1 cellular context compared by ENCODE assay signal in the genomic region with DNA sequence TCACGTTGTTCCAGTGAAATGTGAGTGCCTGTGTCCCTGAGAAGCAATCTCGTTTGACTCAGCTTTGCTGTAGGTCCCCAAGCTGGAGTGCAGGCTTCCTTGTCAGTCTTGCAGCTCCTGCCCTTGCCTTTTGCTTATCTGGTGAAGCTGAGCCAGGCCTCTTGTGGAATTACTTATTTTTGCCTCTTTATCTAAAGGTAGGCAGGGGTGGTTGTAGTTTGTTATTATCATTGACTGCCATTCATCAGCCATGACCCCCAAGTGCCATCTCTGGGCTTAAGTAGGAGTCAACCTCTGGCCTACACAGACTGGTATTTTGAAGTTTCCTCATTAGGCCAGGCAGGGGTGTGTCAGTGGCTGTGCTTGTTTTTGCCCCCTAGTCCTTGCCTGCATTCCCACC.
TF ChIP-seq lines count a peak whose summit lies in the region.

No MANE protein-coding gene starts in this region.

TF ChIP-seq in HepG2, 621 proteins besides CTCF, POLR2A, EP300 and RAD21:
- no peak for TF ChIP-seq KMT2B (CRISPR knock-in tag; IDR thresholded peaks at IDR 0.05)
- no peak for TF ChIP-seq HDAC2 (CRISPR knock-in tag; IDR thresholded peaks at IDR 0.05)
- TF ChIP-seq TAF1 (CRISPR knock-in tag; IDR thresholded peaks at IDR 0.05), result no peak
- TF ChIP-seq MATR3 (CRISPR knock-in tag; IDR thresholded peaks at IDR 0.05), result no peak
- TF ChIP-seq, protein P1, sequence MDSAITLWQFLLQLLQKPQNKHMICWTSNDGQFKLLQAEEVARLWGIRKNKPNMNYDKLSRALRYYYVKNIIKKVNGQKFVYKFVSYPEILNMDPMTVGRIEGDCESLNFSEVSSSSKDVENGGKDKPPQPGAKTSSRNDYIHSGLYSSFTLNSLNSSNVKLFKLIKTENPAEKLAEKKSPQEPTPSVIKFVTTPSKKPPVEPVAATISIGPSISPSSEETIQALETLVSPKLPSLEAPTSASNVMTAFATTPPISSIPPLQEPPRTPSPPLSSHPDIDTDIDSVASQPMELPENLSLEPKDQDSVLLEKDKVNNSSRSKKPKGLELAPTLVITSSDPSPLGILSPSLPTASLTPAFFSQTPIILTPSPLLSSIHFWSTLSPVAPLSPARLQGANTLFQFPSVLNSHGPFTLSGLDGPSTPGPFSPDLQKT (CRISPR knock-in tag; IDR thresholded peaks at IDR 0.05; ENCODE audit: borderline replicate concordance), result no peak
- TF ChIP-seq ZNF317 (CRISPR knock-in tag; IDR thresholded peaks at IDR 0.05), result no peak
